Comparison of ENCODE assay signal across 8 cellular contexts in the genomic region with DNA sequence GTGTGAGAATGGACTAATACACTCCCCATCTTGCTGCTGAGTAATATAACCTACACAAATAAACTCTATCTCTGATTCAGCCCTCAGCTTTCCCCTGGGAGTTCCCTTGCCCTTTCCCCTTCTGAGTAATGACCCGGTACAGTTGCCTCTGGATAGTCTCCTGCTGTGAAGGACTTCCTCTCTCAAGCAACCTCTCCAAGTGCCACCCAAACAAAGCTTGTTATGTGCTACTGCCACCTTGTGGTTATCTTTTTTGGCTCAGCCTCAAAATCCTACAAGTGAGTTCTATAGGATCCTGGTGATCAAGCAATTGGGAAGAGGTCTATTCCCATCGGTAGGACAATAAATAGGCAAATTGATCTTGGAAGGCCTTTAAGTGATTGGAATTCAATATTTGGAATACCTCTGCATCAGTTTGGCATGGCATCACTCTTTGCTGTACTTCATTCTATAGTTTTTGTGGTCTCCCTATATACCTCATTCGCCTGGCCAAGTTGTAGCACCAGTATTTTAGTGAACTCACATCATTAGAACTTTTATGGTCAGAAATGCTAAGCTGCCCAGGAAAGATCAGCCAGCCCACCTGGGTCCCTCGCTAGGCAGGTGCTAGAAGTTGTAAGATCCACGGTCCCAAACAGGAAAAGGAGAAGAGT. TPM values are rescaled to one million over a fixed set of nuclear protein-coding genes. Genes with fewer than 3 reads are reported as not detected.
DNase-seq lines count a peak whose midpoint lies in the region; ATAC-seq and TF ChIP-seq lines count a peak whose summit lies in the region.

No MANE protein-coding gene starts in this region.

- peak; percentile 75 for TF ChIP-seq CTCF in neural crest cell (conservative IDR thresholded peaks at IDR 0.05)

- H3K27me3 Mint-ChIP-seq in neural crest cell (ENCODE audit: low read depth) = no peaks in the 10 kb centered on the region

- ATAC-seq in GM19455 (IDR thresholded peaks at IDR 0.05; ENCODE audit: unreplicated experiment) (peak; percentile 53), HG03025 (IDR thresholded peaks at IDR 0.05; ENCODE audit: low FRiP score, unreplicated experiment) (no peak)

- H3K36me3 Mint-ChIP-seq in neural crest cell (ENCODE audit: low read depth) = peaks cover 5% of the 10 kb centered on the region

- no peak overlapping the region for H3K4me3 Mint-ChIP-seq in neural crest cell

- peaks cover 5% of the 10 kb centered on the region for H3K9me3 Mint-ChIP-seq in neural crest cell

- peaks cover 13% of the 10 kb centered on the region for H3K4me1 Mint-ChIP-seq in neural crest cell

- DNase-seq in DMS153 treated with DMSO at 0.1 percent for 48 hours (lab: John Stamatoyannopoulos, UW; ENCODE audit: unreplicated experiment) (peak; percentile 59), HPDE6-E6E7 (ENCODE audit: extremely low spot score) (peak; percentile 51), NCI-H774 (lab: John Stamatoyannopoulos, UW) (peak; percentile 53), fibroblast of peridontal ligament (ENCODE audit: extremely low read depth) (peak; percentile 94), neural crest cell (ENCODE audit: low read depth, low spot score) (peak; percentile 56)
- peak; percentile 0 for DNase-seq in activated CD8-positive, alpha-beta memory T cell treated with anti-CD3 and anti-CD28 coated beads, Interleukin-2, amount 50 U/mL, for 24 hours (ENCODE audit: extremely low read depth)

- H3K27ac Mint-ChIP-seq in neural crest cell (ENCODE audit: unreplicated experiment) = no peak overlapping the region

RNA-seq across cellular contexts. Expression of a gene that starts 40.1 kb away (rescaled TPM):
- not detected in 2 replicates for total RNA-seq in neural crest cell

Comparison
In these comparisons a context has a peak if more than half of its experiments do, and no peak if none do; other contexts are left out.
1. DNase-seq: peak in every context shown above with its lines; median percentile 94 in fibroblast of peridontal ligament; 59 in DMS153 treated with DMSO at 0.1 percent for 48 hours; 56 in neural crest cell; 53 in NCI-H774; 51 in HPDE6-E6E7; 0 in activated CD8-positive, alpha-beta memory T cell treated with anti-CD3 and anti-CD28 coated beads, Interleukin-2, amount 50 U/mL, for 24 hours.